Comparison of ENCODE assay signal across 22 cellular contexts in genomic region chr11:64665381-64665780, GRCh38. TPM values are rescaled to one million over a fixed set of nuclear protein-coding genes. Genes with fewer than 3 reads are reported as not detected.
A peak's percentile ranks its signal among the peaks of the same experiment; 100 is the strongest.
DNase-seq lines count a peak whose midpoint lies in the region; FAIRE-seq lines count a peak whose summit lies in the region.
"Had no signal": no experiment of that assay in that cellular context is flagged by ENCODE, and none has a peak within 500 bp of the region (broad histone marks: within the 10 kb centered on the region; RNA-seq: fewer than 3 reads in every experiment).

No MANE protein-coding gene starts in this region.

- DNase-seq in NCI-H146 (lab: John Stamatoyannopoulos, UW) (peak; percentile 31), NCI-H146 treated with DMSO at 0.1 percent for 48 hours (lab: John Stamatoyannopoulos, UW; ENCODE audit: unreplicated experiment) (no peak), G401 (ENCODE audit: low spot score) (peak; percentile 84), UCSD-AML1 (lab: John Stamatoyannopoulos, UW; ENCODE audit: unreplicated experiment) (peak; percentile 28), left kidney (ENCODE audit: low read depth, low spot score) (peak; percentile 16), frontal cortex (ENCODE audit: low spot score in 2 of 2) (no peak), DMS153 (lab: John Stamatoyannopoulos, UW) (no peak), inferior parietal cortex (ENCODE audit: extremely low spot score) (no peak)
- DNase-seq: activated CD4-positive, alpha-beta T cell treated with anti-CD3 and anti-CD28 coated beads for 1 hour; activated naive CD8-positive, alpha-beta T cell treated with anti-CD3 and anti-CD28 coated beads, Interleukin-2, amount 10 ng/mL, durations not matched to agents 7 days and 5 days; BE2C; HCEC 1CT; hypothalamus; NCI-H1694 treated with DMSO at 0.1 percent for 48 hours; NCI-H510A treated with DMSO at 0.1 percent for 48 hours; nephron progenitor cell; spleen; stimulated activated CD8-positive, alpha-beta memory T cell treated with anti-CD3 and anti-CD28 coated beads, Interleukin-4, amount 100 ng/mL, for 48 hours had no signal

- in situ Hi-C loops in G401 (cut with HindIII; ENCODE audit: low sequenced_read_pairs), result no loop called here

- FAIRE-seq in frontal cortex (lab: Jason Lieb, UNC), result no peak
- FAIRE-seq: endothelial cell of umbilical vein, GM12892, urothelium cell line had no signal

RNA-seq across cellular contexts. Expression of gene NRXN2, which starts 57.6 kb away (rescaled TPM):
- 16.7 and 24.1 TPM in 2 replicates for total RNA-seq in G401 (2014; rRNA removed; shearing (Covaris generic))
- total RNA-seq in frontal cortex, result 204 TPM
- total RNA-seq: endothelial cell of umbilical vein, pulmonary artery endothelial cell had no signal

Comparison
In these comparisons a context has a peak if more than half of its experiments do, and no peak if none do; other contexts are left out.
1. DNase-seq: peak in NCI-H146 (single experiment), G401 (single experiment), UCSD-AML1 (single experiment) and left kidney (single experiment); none in NCI-H146 treated with DMSO at 0.1 percent for 48 hours (single experiment), frontal cortex (0 of 2), DMS153 (single experiment) and inferior parietal cortex (single experiment).